ENCODE assay signal across 13 cellular contexts in genomic region chr4:98568896-98569663, GRCh38.
A peak's percentile ranks its signal among the peaks of the same experiment; 100 is the strongest.
DNase-seq lines count a peak whose midpoint lies in the region; ATAC-seq and TF ChIP-seq lines count a peak whose summit lies in the region.
"Had no signal": no experiment of that assay in that cellular context is flagged by ENCODE, and none has a peak within 500 bp of the region (broad histone marks: within the 10 kb centered on the region; RNA-seq: fewer than 3 reads in every experiment).

No MANE protein-coding gene starts in this region.

- H3K4me1 ChIP-seq in suprapubic skin = peaks cover 30% of the 10 kb centered on the region

- no peaks in the 10 kb centered on the region for H3K9me3 Mint-ChIP-seq in activated CD4-positive, alpha-beta T cell treated with anti-CD3 and anti-CD28 coated beads, Interleukin-2, amount 10 ng/mL, durations not matched to agents 24 days and 14 days
- H3K9me3 Mint-ChIP-seq in CD4-positive, alpha-beta T cell = no peaks in the 10 kb centered on the region

- no peak for TF ChIP-seq POLR2A in suprapubic skin (IDR thresholded peaks at IDR 0.05)

- no peaks in the 10 kb centered on the region for H3K27me3 Mint-ChIP-seq in activated CD4-positive, alpha-beta T cell treated with anti-CD3 and anti-CD28 coated beads, Interleukin-2, amount 10 ng/mL, durations not matched to agents 24 days and 14 days
- no peaks in the 10 kb centered on the region for H3K27me3 Mint-ChIP-seq in CD4-positive, alpha-beta T cell

- POLR2A ChIA-PET in CD4-positive, alpha-beta T cell (lab: Charles Lee) = no interaction called here

- H3K36me3 Mint-ChIP-seq in activated CD4-positive, alpha-beta T cell treated with anti-CD3 and anti-CD28 coated beads, Interleukin-2, amount 10 ng/mL, durations not matched to agents 24 days and 14 days (ENCODE audit: low read depth) = peaks cover 26% of the 10 kb centered on the region
- H3K36me3 Mint-ChIP-seq in CD4-positive, alpha-beta T cell (ENCODE audit: low read depth) = no peaks in the 10 kb centered on the region

- H3K27ac Mint-ChIP-seq in activated CD4-positive, alpha-beta T cell treated with anti-CD3 and anti-CD28 coated beads, Interleukin-2, amount 10 ng/mL, durations not matched to agents 24 days and 14 days = peak overlapping the region; percentile 30
- no peak overlapping the region for H3K27ac Mint-ChIP-seq in CD4-positive, alpha-beta T cell

- no peak for TF ChIP-seq EP300 in suprapubic skin (IDR thresholded peaks at IDR 0.05)

- peaks cover 36% of the 10 kb centered on the region for H3K4me1 Mint-ChIP-seq in activated CD4-positive, alpha-beta T cell treated with anti-CD3 and anti-CD28 coated beads, Interleukin-2, amount 10 ng/mL, durations not matched to agents 24 days and 14 days
- H3K4me1 Mint-ChIP-seq in CD4-positive, alpha-beta T cell (ENCODE audit: low read depth) = peaks cover 58% of the 10 kb centered on the region

- intact Hi-C loops in activated CD4-positive, alpha-beta T cell treated with anti-CD3 and anti-CD28 coated beads, Interleukin-2, amount 10 ng/mL, durations not matched to agents 24 days and 14 days (cut with micrococcal nuclease) = no loop called here
- intact Hi-C loops in CD4-positive, alpha-beta T cell (cut with DNase I, micrococcal nuclease) = no loop called here

- H3K36me3 ChIP-seq in suprapubic skin = no peaks in the 10 kb centered on the region

- CTCF ChIA-PET in CD4-positive, alpha-beta T cell (lab: Charles Lee) = interaction anchor here (1.5 kb wide), 1 partner anchor 15 kb away, joined by 3 read pairs; no protein-coding TSS in a partner anchor

- peak overlapping the region; percentile 11 for H3K27ac ChIP-seq in caudate nucleus (ENCODE audit: low read depth, low read length)
- peak overlapping the region; percentile 30 for H3K27ac ChIP-seq in layer of hippocampus (ENCODE audit: low read depth, low read length)
- H3K27ac ChIP-seq in suprapubic skin = peak overlapping the region; percentile 30
- H3K27ac ChIP-seq in CD4-positive, alpha-beta T cell (ENCODE audit: low read depth, low read length) = no peak overlapping the region
- H3K27ac ChIP-seq: brain microvascular endothelial cell had no signal

- no peak for DNase-seq in activated CD4-positive, alpha-beta T cell treated with anti-CD3 and anti-CD28 coated beads, Interleukin-2, amount 10 ng/mL, durations not matched to agents 24 days and 14 days
- no peak for DNase-seq in activated CD4-positive, alpha-beta T cell treated with anti-CD3 and anti-CD28 coated beads, Interleukin-2, amount 50 U/mL, for 48 hours
- DNase-seq in caudate nucleus (lab: John Stamatoyannopoulos, UW) (peak in 2 of 61 donors; percentile 8 to 89), suprapubic skin (ENCODE audit: low spot score in 2 of 2) (no peak), DMS79 treated with DMSO at 0.1 percent for 48 hours (lab: John Stamatoyannopoulos, UW) (no peak)
- no peak for DNase-seq in effector CD8-positive, alpha-beta T cell (lab: John Stamatoyannopoulos, UW)
- no peak for DNase-seq in CD4-positive, alpha-beta T cell
- DNase-seq: 8988T, brain microvascular endothelial cell, NCI-H526, occipital lobe had no signal

- H3K4me3 Mint-ChIP-seq in activated CD4-positive, alpha-beta T cell treated with anti-CD3 and anti-CD28 coated beads, Interleukin-2, amount 10 ng/mL, durations not matched to agents 24 days and 14 days = no peak overlapping the region
- no peak overlapping the region for H3K4me3 Mint-ChIP-seq in CD4-positive, alpha-beta T cell

- no peaks in the 10 kb centered on the region for H3K27me3 ChIP-seq in layer of hippocampus (ENCODE audit: control insufficient read depth, insufficient read depth, low read length)
- H3K27me3 ChIP-seq in suprapubic skin = no peaks in the 10 kb centered on the region
- H3K27me3 ChIP-seq in CD4-positive, alpha-beta T cell (ENCODE audit: control insufficient read depth, insufficient read depth, low read length) = no peaks in the 10 kb centered on the region
- H3K27me3 ChIP-seq: brain microvascular endothelial cell had no signal

- TF ChIP-seq CTCF in suprapubic skin (IDR thresholded peaks at IDR 0.05) = no peak
- no peak for TF ChIP-seq CTCF in CD4-positive, alpha-beta T cell (IDR thresholded peaks at IDR 0.05)

- 49% methylated on average over 7 of the region's 7 CpGs for WGBS in suprapubic skin

- no peaks in the 10 kb centered on the region for H3K9me3 ChIP-seq in suprapubic skin
- H3K9me3 ChIP-seq in CD4-positive, alpha-beta T cell (ENCODE audit: control insufficient read depth, low read length) = no peaks in the 10 kb centered on the region

- H3K4me3 ChIP-seq in suprapubic skin = no peak overlapping the region

- ATAC-seq in CD4-positive, alpha-beta T cell (ENCODE audit: poor library complexity) = no peak
- ATAC-seq: HCT116 had no signal
